Comparison of ENCODE assay signal across 1 cellular context in genomic region chr14:103260629-103261124, GRCh38.
TF ChIP-seq lines count a peak whose summit lies in the region.

No MANE protein-coding gene starts in this region.

TF ChIP-seq in HEK293, 187 proteins besides CTCF, POLR2A, EP300 and RAD21 (continued from another document):
- TF ChIP-seq ZNF510 (tag by site-specific recombination; IDR thresholded peaks at IDR 0.05; ENCODE audit: insufficient replicate concordance) = no peak
- no peak for TF ChIP-seq ZNF202 (tag by site-specific recombination; IDR thresholded peaks at IDR 0.05; ENCODE audit: borderline replicate concordance)
- TF ChIP-seq ZNF18 (tag by site-specific recombination; IDR thresholded peaks at IDR 0.05) = no peak
- no peak for TF ChIP-seq ZNF768 (tag by site-specific recombination; IDR thresholded peaks at IDR 0.05)
- peak; percentile 22; the same call in 1 of the 2 replicates for TF ChIP-seq ZNF335 (tag by site-specific recombination; conservative IDR thresholded peaks at IDR 0.05)
- peak; percentile 39 for TF ChIP-seq ZBTB17 (tag by site-specific recombination; IDR thresholded peaks at IDR 0.05)
- TF ChIP-seq ZNF302 (tag by site-specific recombination; IDR thresholded peaks at IDR 0.05; ENCODE audit: low read depth) = no peak
- no peak for TF ChIP-seq ZXDB (tag by site-specific recombination; IDR thresholded peaks at IDR 0.05)
- 0 out of 2 replicates have a peak, but pooled peaks have one; percentile 10 for TF ChIP-seq PRDM1 (tag by site-specific recombination; IDR thresholded peaks at IDR 0.05)
- no peak for TF ChIP-seq ZNF791 (tag by site-specific recombination; IDR thresholded peaks at IDR 0.05)
- no peak for TF ChIP-seq ZNF639 (tag by site-specific recombination; IDR thresholded peaks at IDR 0.05)
- no peak for TF ChIP-seq ZNF501 (tag by site-specific recombination; IDR thresholded peaks at IDR 0.05)
- no peak for TF ChIP-seq ZNF513 (tag by site-specific recombination; IDR thresholded peaks at IDR 0.05)
- no peak for TF ChIP-seq ZBTB10 (tag by site-specific recombination; IDR thresholded peaks at IDR 0.05)
- TF ChIP-seq ELK4 (IDR thresholded peaks at IDR 0.05; ENCODE audit: borderline replicate concordance, low read depth, low read length) = no peak
- no peak for TF ChIP-seq ZNF2 (tag by site-specific recombination; IDR thresholded peaks at IDR 0.05)
- 0 out of 2 replicates have a peak, but pooled peaks have one; percentile 36 for TF ChIP-seq IKZF3 (tag by site-specific recombination; IDR thresholded peaks at IDR 0.05)
- peak; percentile 87 for TF ChIP-seq ZBTB48 (tag by site-specific recombination; IDR thresholded peaks at IDR 0.05)
- no peak for TF ChIP-seq ZNF692 (tag by site-specific recombination; IDR thresholded peaks at IDR 0.05)
- TF ChIP-seq ZNF837 (tag by site-specific recombination; IDR thresholded peaks at IDR 0.05) = no peak
- TF ChIP-seq PRDM10 (tag by site-specific recombination; IDR thresholded peaks at IDR 0.05) = peak; percentile 56
- TF ChIP-seq PATZ1 (tag by site-specific recombination; IDR thresholded peaks at IDR 0.05) = 0 out of 2 replicates have a peak, but pooled peaks have one; percentile 37
- TF ChIP-seq REPIN1 (tag by site-specific recombination; IDR thresholded peaks at IDR 0.05; ENCODE audit: low read depth) = no peak
- no peak for TF ChIP-seq ZNF391 (tag by site-specific recombination; IDR thresholded peaks at IDR 0.05; ENCODE audit: borderline replicate concordance, low read depth)
- peak; percentile 64 for TF ChIP-seq ZNF600 (tag by site-specific recombination; IDR thresholded peaks at IDR 0.05)
- TF ChIP-seq ZNF843 (tag by site-specific recombination; IDR thresholded peaks at IDR 0.05) = no peak
- no peak for TF ChIP-seq ZNF76 (tag by site-specific recombination; IDR thresholded peaks at IDR 0.05; ENCODE audit: borderline replicate concordance, low read depth)
- no peak for TF ChIP-seq SP7 (tag by site-specific recombination; IDR thresholded peaks at IDR 0.05)
- peak; percentile 75 for TF ChIP-seq MZF1 (tag by site-specific recombination; IDR thresholded peaks at IDR 0.05; ENCODE audit: borderline replicate concordance)
- no peak for TF ChIP-seq HOXC10 (CRISPR knock-in tag; IDR thresholded peaks at IDR 0.05)
